ENCODE assay signal across 17 cellular contexts in genomic region chr1:44511769-44512168, GRCh38.
DNase-seq lines count a peak whose midpoint lies in the region; ATAC-seq, FAIRE-seq and TF ChIP-seq lines count a peak whose summit lies in the region.
"Had no signal": no experiment of that assay in that cellular context is flagged by ENCODE, and none has a peak within 500 bp of the region (broad histone marks: within the 10 kb centered on the region; RNA-seq: fewer than 3 reads in every experiment).

No MANE protein-coding gene starts in this region.

- H3K36me3 ChIP-seq in bronchial epithelial cell (ENCODE audit: control insufficient read depth, insufficient read depth, low read length), result no peaks in the 10 kb centered on the region
- H3K36me3 ChIP-seq: BLaER1, colonic mucosa, right atrium auricular region had no signal

- peak; percentile 26 to 94 for ATAC-seq in activated naive CD4-positive, alpha-beta T cell treated with anti-CD3 and anti-CD28 coated beads, Interleukin-2, amount 50 U/mL, for 72 hours
- no peak for ATAC-seq in GM19023 (IDR thresholded peaks at IDR 0.05; ENCODE audit: unreplicated experiment)

- H3K4me3 Mint-ChIP-seq in activated naive CD4-positive, alpha-beta T cell treated with anti-CD3 and anti-CD28 coated beads, Interleukin-2, amount 10 ng/mL, durations not matched to agents 7 days and 5 days, result no peak overlapping the region
- H3K4me3 Mint-ChIP-seq: mesothelial cell of epicardium had no signal

- peak overlapping the region in 1 of 2 donors; percentile 86 for H3K27ac Mint-ChIP-seq in activated naive CD4-positive, alpha-beta T cell treated with anti-CD3 and anti-CD28 coated beads, Interleukin-2, amount 50 U/mL, for 72 hours
- H3K27ac Mint-ChIP-seq in activated naive CD4-positive, alpha-beta T cell treated with anti-CD3 and anti-CD28 coated beads, Interleukin-2, amount 10 ng/mL, durations not matched to agents 7 days and 5 days, result no peak overlapping the region
- H3K27ac Mint-ChIP-seq: mesothelial cell of epicardium had no signal

- H3K4me3 ChIP-seq in bronchial epithelial cell (ENCODE audit: low read depth, low read length), result no peak overlapping the region
- H3K4me3 ChIP-seq: BLaER1, colonic mucosa, GM23248, right atrium auricular region had no signal

- no peaks in the 10 kb centered on the region for H3K36me3 Mint-ChIP-seq in activated naive CD4-positive, alpha-beta T cell treated with anti-CD3 and anti-CD28 coated beads, Interleukin-2, amount 50 U/mL, for 72 hours
- no peaks in the 10 kb centered on the region for H3K36me3 Mint-ChIP-seq in activated naive CD4-positive, alpha-beta T cell treated with anti-CD3 and anti-CD28 coated beads, Interleukin-2, amount 10 ng/mL, durations not matched to agents 7 days and 5 days
- H3K36me3 Mint-ChIP-seq: mesothelial cell of epicardium had no signal

- H3K27me3 ChIP-seq in bronchial epithelial cell (ENCODE audit: control insufficient read depth, insufficient read depth, low read length), result peaks cover 2% of the 10 kb centered on the region
- H3K27me3 ChIP-seq: BLaER1, colonic mucosa, right atrium auricular region had no signal

- no peak for TF ChIP-seq CTCF in bronchial epithelial cell (IDR thresholded peaks at IDR 0.05; ENCODE audit: insufficient read depth, low read length, severe bottlenecking)

- FAIRE-seq in bronchial epithelial cell (lab: Jason Lieb, UNC), result no peak

- DNase-seq in activated naive CD4-positive, alpha-beta T cell treated with anti-CD3 and anti-CD28 coated beads, Interleukin-2, amount 50 U/mL, for 72 hours (ENCODE audit: low spot score in 2 of 2), result peak in 1 of 2 donors; percentile 35
- DNase-seq in activated naive CD4-positive, alpha-beta T cell treated with anti-CD3 and anti-CD28 coated beads, Interleukin-2, amount 10 ng/mL, durations not matched to agents 7 days and 5 days, result no peak
- DNase-seq in NCI-H526 (lab: John Stamatoyannopoulos, UW), result peak; percentile 26 to 55
- DNase-seq in bronchial epithelial cell (ENCODE audit: low read depth), result peak; percentile 16
- no peak for DNase-seq in substantia nigra (lab: John Stamatoyannopoulos, UW)
- DNase-seq in HuH-7 (ENCODE audit: low spot score), result no peak
- DNase-seq: activated CD8-positive, alpha-beta memory T cell treated with anti-CD3 and anti-CD28 coated beads, Interleukin-2, amount 50 U/mL, for 4 hours; amygdala; colonic mucosa; DND-41; GM23248; MM.1S; OCI-M1 had no signal

- CTCF ChIA-PET in activated naive CD4-positive, alpha-beta T cell treated with anti-CD3 and anti-CD28 coated beads, Interleukin-2, amount 10 ng/mL, durations not matched to agents 7 days and 5 days (lab: Charles Lee), result no interaction called here

- peaks cover 54% of the 10 kb centered on the region for H3K27me3 Mint-ChIP-seq in activated naive CD4-positive, alpha-beta T cell treated with anti-CD3 and anti-CD28 coated beads, Interleukin-2, amount 10 ng/mL, durations not matched to agents 7 days and 5 days

- no peaks in the 10 kb centered on the region for H3K9me3 Mint-ChIP-seq in activated naive CD4-positive, alpha-beta T cell treated with anti-CD3 and anti-CD28 coated beads, Interleukin-2, amount 50 U/mL, for 72 hours
- no peaks in the 10 kb centered on the region for H3K9me3 Mint-ChIP-seq in activated naive CD4-positive, alpha-beta T cell treated with anti-CD3 and anti-CD28 coated beads, Interleukin-2, amount 10 ng/mL, durations not matched to agents 7 days and 5 days
- H3K9me3 Mint-ChIP-seq: mesothelial cell of epicardium had no signal

- peaks cover 11% of the 10 kb centered on the region for H3K4me1 Mint-ChIP-seq in activated naive CD4-positive, alpha-beta T cell treated with anti-CD3 and anti-CD28 coated beads, Interleukin-2, amount 10 ng/mL, durations not matched to agents 7 days and 5 days

- peak overlapping the region; percentile 99 for H3K27ac ChIP-seq in substantia nigra (ENCODE audit: low read depth, low read length, poor library complexity, severe bottlenecking)
- H3K27ac ChIP-seq: BLaER1, colonic mucosa, GM23248, right atrium auricular region had no signal

Comparison
In these comparisons a context has a peak if more than half of its experiments do, and no peak if none do; other contexts are left out.
1. DNase-seq: peak in NCI-H526 (2 of 2) and bronchial epithelial cell (single experiment); none in activated naive CD4-positive, alpha-beta T cell treated with anti-CD3 and anti-CD28 coated beads, Interleukin-2, amount 10 ng/mL, durations not matched to agents 7 days and 5 days (single experiment), substantia nigra (0 of 49) and HuH-7 (single experiment).